Comparison of ENCODE assay signal across 19 cellular contexts in the genomic region with DNA sequence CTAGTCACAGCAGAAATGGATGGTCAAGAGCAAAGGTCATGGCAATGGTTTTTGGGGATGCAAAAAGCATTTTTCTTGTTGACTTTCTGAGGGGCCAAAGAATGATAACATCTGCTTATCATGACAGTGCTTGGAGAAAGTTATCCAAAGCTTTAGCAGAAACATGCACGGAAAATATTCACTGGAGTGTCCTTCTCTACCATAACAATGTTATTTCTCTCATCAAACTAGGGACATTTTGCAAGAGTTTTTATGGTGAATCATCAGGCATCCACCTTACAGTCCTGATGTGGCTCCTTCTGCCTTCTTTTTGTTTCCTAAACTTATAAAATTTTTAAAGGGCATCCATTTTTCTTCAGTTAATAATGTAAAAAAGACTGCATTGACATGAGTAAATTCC.
"Had no signal": no experiment of that assay in that cellular context is flagged by ENCODE, and none has a peak within 500 bp of the region (broad histone marks: within the 10 kb centered on the region; RNA-seq: fewer than 3 reads in every experiment).

No MANE protein-coding gene starts in this region.

- H3K4me3 ChIP-seq: ascending aorta, body of pancreas had no signal

- H3K36me3 ChIP-seq: ascending aorta had no signal

- ATAC-seq: activated CD4-positive, CD25-positive, alpha-beta regulatory T cell treated with anti-CD3 and anti-CD28 coated beads, Interleukin-2, amount 50 U/mL, for 24 hours; activated CD8-positive, alpha-beta memory T cell treated with anti-CD3 and anti-CD28 coated beads, Interleukin-2, amount 10 ng/mL, durations not matched to agents 7 days and 5 days; body of pancreas had no signal

- DNase-seq: activated CD4-positive, alpha-beta T cell treated with anti-CD3 and anti-CD28 coated beads for 4 hours; activated CD8-positive, alpha-beta memory T cell treated with anti-CD3 and anti-CD28 coated beads, Interleukin-2, amount 10 ng/mL, durations not matched to agents 7 days and 5 days; activated effector memory CD4-positive, alpha-beta T cell treated with Interleukin-2 at 50 U/mL for 16 hours; activated naive CD4-positive, alpha-beta T cell; activated T-cell treated with anti-CD3 and anti-CD28 coated beads, Interleukin-2, amount 50 U/mL, for 24 hours; body of pancreas; Kasumi-1; NCI-H1092 treated with DMSO at 0.1 percent for 48 hours; NCI-H1417 treated with DMSO at 0.1 percent for 48 hours; NCI-H1694; NCI-H2029; NCI-H2107; NCI-H2171 treated with DMSO at 0.1 percent for 48 hours; NCI-H226; NCI-H526 treated with DMSO at 0.1 percent for 48 hours; NK-92 treated with Interleukin-12 subunit alpha and Interleukin-12 subunit beta, amount 100 ng/mL, for 24 hours; SHP77 treated with DMSO at 0.1 percent for 48 hours had no signal

- H3K9me3 ChIP-seq: ascending aorta, body of pancreas had no signal

- H3K4me1 ChIP-seq: ascending aorta had no signal

- H3K27ac ChIP-seq: ascending aorta, body of pancreas had no signal

- H3K27me3 ChIP-seq: ascending aorta, body of pancreas had no signal
